In the genomic region with DNA sequence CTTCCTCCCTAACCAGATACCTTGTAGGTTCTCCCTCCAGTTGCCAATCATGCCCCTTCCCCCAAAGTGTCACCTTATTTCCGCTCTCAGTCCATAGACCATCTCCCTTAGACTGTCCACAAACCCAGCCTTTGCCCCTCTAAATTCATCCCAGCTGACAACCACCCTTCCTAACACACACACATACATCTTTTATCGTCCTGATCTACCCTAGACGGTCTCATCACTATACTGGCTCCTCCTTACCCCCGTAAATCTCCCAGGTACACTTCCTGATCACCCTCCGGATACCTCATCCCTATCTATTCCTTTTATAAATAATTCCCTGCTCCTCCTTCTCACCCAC, we compare ENCODE assay signal across 8 cellular contexts. TPM values are rescaled to one million over a fixed set of nuclear protein-coding genes. Genes with fewer than 3 reads are reported as not detected.
DNase-seq lines count a peak whose midpoint lies in the region; ATAC-seq and TF ChIP-seq lines count a peak whose summit lies in the region.

No MANE protein-coding gene starts in this region.

- no peak for ATAC-seq in stimulated activated naive CD8-positive, alpha-beta T cell treated with anti-CD3 and anti-CD28 coated beads, Interleukin-15, Interleukin-2, amounts not matched to agents 100 U/mL and 50 U/mL, for 24 hours
- ATAC-seq in HG03457 (IDR thresholded peaks at IDR 0.05; ENCODE audit: unreplicated experiment) = no peak

- intact Hi-C loops in sigmoid colon (cut with DNase I) = loop anchor here (5.0 kb wide), 2 partner anchors 105 to 135 kb away; no protein-coding TSS in a partner anchor

- no peak for DNase-seq in stimulated activated naive CD8-positive, alpha-beta T cell treated with anti-CD3 and anti-CD28 coated beads, Interleukin-15, Interleukin-2, amounts not matched to agents 100 U/mL and 50 U/mL, for 24 hours
- DNase-seq in RWPE1 (ENCODE audit: low spot score) (peak; percentile 15), fibroblast of the aortic adventitia (ENCODE audit: low read depth) (no peak), sigmoid colon (no peak), NCI-H187 treated with DMSO at 0.1 percent for 48 hours (lab: John Stamatoyannopoulos, UW) (no peak)
- DNase-seq in activated CD8-positive, alpha-beta memory T cell treated with anti-CD3 and anti-CD28 coated beads, Interleukin-2, amount 50 U/mL, for 4 hours = no peak

- peak overlapping the region; percentile 93 for H3K27ac Mint-ChIP-seq in stimulated activated naive CD8-positive, alpha-beta T cell treated with anti-CD3 and anti-CD28 coated beads, Interleukin-15, Interleukin-2, amounts not matched to agents 100 ng/mL and 50 ng/mL, for 24 hours

- H3K4me3 Mint-ChIP-seq in stimulated activated naive CD8-positive, alpha-beta T cell treated with anti-CD3 and anti-CD28 coated beads, Interleukin-15, Interleukin-2, amounts not matched to agents 100 ng/mL and 50 ng/mL, for 24 hours = peak overlapping the region; percentile 89

- no peaks in the 10 kb centered on the region for H3K36me3 ChIP-seq in sigmoid colon

- WGBS in sigmoid colon, 2 donors = 10 to 24% methylated on average over 5 of the region's 5 CpGs

- POLR2A ChIA-PET in RWPE1 (lab: Yijun Ruan, JAX; ENCODE audit: low non-redundant PET) = no interaction called here

- H3K9me3 ChIP-seq in sigmoid colon = no peaks in the 10 kb centered on the region

- peaks cover 61% of the 10 kb centered on the region for H3K4me1 Mint-ChIP-seq in stimulated activated naive CD8-positive, alpha-beta T cell treated with anti-CD3 and anti-CD28 coated beads, Interleukin-15, Interleukin-2, amounts not matched to agents 100 ng/mL and 50 ng/mL, for 24 hours (ENCODE audit: low read depth)

- no peak for TF ChIP-seq CTCF in RWPE1 (conservative IDR thresholded peaks at IDR 0.05; ENCODE audit: low read depth)
- no peak for TF ChIP-seq CTCF in fibroblast of the aortic adventitia (IDR thresholded peaks at IDR 0.05; ENCODE audit: insufficient read depth, low read length)
- no peak for TF ChIP-seq CTCF in sigmoid colon (IDR thresholded peaks at IDR 0.05)

- H3K4me3 ChIP-seq in fibroblast of the aortic adventitia (ENCODE audit: low read depth, low read length) (peak overlapping the region; percentile 83), sigmoid colon (peak overlapping the region; percentile 95 to 99 (median 98))

- no peak for TF ChIP-seq POLR2A in sigmoid colon (IDR thresholded peaks at IDR 0.05)

- CTCF ChIA-PET in RWPE1 (lab: Yijun Ruan, JAX) = no interaction called here

- H3K4me1 ChIP-seq in sigmoid colon = peaks cover 0 to 33% (median 26%) of the 10 kb centered on the region in 4 donors

- no peaks in the 10 kb centered on the region for H3K9me3 Mint-ChIP-seq in stimulated activated naive CD8-positive, alpha-beta T cell treated with anti-CD3 and anti-CD28 coated beads, Interleukin-15, Interleukin-2, amounts not matched to agents 100 ng/mL and 50 ng/mL, for 24 hours

- H3K36me3 Mint-ChIP-seq in stimulated activated naive CD8-positive, alpha-beta T cell treated with anti-CD3 and anti-CD28 coated beads, Interleukin-15, Interleukin-2, amounts not matched to agents 100 ng/mL and 50 ng/mL, for 24 hours (ENCODE audit: low read depth) = peaks cover 39% of the 10 kb centered on the region

- H3K27ac ChIP-seq in RWPE1 (peak overlapping the region; percentile 87), sigmoid colon (peak overlapping the region; percentile 84 to 94 (median 87))

- H3K27me3 Mint-ChIP-seq in stimulated activated naive CD8-positive, alpha-beta T cell treated with anti-CD3 and anti-CD28 coated beads, Interleukin-15, Interleukin-2, amounts not matched to agents 100 ng/mL and 50 ng/mL, for 24 hours = no peaks in the 10 kb centered on the region

- TF ChIP-seq EP300 in sigmoid colon (IDR thresholded peaks at IDR 0.05) = no peak

- H3K27me3 ChIP-seq in sigmoid colon = no peaks in the 10 kb centered on the region

RNA-seq across cellular contexts. Expression of a gene that starts 0.8 kb away (rescaled TPM):
- total RNA-seq in fibroblast of the aortic adventitia (ENCODE audit: low replicate concordance) (44.9 and 68.0 TPM in 2 replicates), sigmoid colon (100 to 1,000 TPM in 3 of 4 donors, 10 to 100 TPM in 1; 76.6 to 129 (median 115) TPM)
- polyA plus RNA-seq in sigmoid colon = 100 to 1,000 TPM in 2 of 3 donors, 10 to 100 TPM in 1; 59.7 to 113 (median 109) TPM

RNA-seq across cellular contexts. Expression of a gene that starts 0.9 kb away (rescaled TPM):
- total RNA-seq in fibroblast of the aortic adventitia (ENCODE audit: low replicate concordance) = 8.6 and 21.0 TPM in 2 replicates
- total RNA-seq in sigmoid colon = 10 to 100 TPM; 17.8 to 32.7 (median 27.3) TPM
- polyA plus RNA-seq in sigmoid colon = 10 to 100 TPM in 1 of 3 donors, 1 to 10 TPM in 2; 2.1 to 12.7 (median 4.8) TPM

RNA-seq across cellular contexts. Expression of a gene that starts 43.7 kb away (rescaled TPM):
- total RNA-seq in fibroblast of the aortic adventitia (ENCODE audit: low replicate concordance) = not detected in 2 replicates
- total RNA-seq in sigmoid colon = not detected
- polyA plus RNA-seq in sigmoid colon = not detected

RNA-seq across cellular contexts. Expression of a gene that starts 49.4 kb away (rescaled TPM):
- total RNA-seq in fibroblast of the aortic adventitia (ENCODE audit: low replicate concordance) = not detected in 2 replicates
- not detected for total RNA-seq in sigmoid colon
- polyA plus RNA-seq in sigmoid colon = not detected
